In the genomic region with DNA sequence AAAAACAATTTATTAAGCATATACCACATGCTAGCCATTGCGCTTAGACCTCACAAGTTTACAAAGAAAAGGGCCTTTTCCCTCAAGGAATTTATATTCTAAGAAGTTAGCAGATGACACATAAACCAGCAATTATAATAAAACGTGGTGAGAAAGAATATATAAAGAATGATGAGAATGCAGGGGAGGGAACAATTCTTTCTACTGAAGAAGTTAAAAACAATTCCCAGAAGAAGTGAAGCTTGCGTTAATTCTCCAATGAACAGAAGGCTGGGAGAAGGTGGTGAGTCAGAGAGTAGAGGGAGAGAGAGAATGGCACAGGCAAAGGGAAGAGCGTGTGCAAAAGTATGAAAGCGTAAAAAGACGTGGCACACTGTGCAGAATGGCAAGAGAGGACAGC, we compare ENCODE assay signal across 19 cellular contexts.
DNase-seq lines count a peak whose midpoint lies in the region; FAIRE-seq and TF ChIP-seq lines count a peak whose summit lies in the region.
"Had no signal": no experiment of that assay in that cellular context is flagged by ENCODE, and none has a peak within 500 bp of the region (broad histone marks: within the 10 kb centered on the region; RNA-seq: fewer than 3 reads in every experiment).

No MANE protein-coding gene starts in this region.

- 82% methylated on average over 6 of the region's 6 CpGs for WGBS in SK-N-SH (ENCODE audit: low lambda C conversion rate)
- 87 to 96% (median 91%) methylated on average over 6 of the region's 6 CpGs for WGBS in small intestine, 3 donors

- POLR2A ChIA-PET in SK-N-SH (lab: Yijun Ruan, JAX) = no interaction called here

- 0 out of 2 replicates have a peak, but pooled peaks cover 5% of the 10 kb centered on the region for H3K79me2 ChIP-seq in SK-N-SH (ENCODE audit: insufficient read depth)

- peaks cover 0 to 5% of the 10 kb centered on the region in 2 experiments; a peak in 3 of 4 replicates for H3K4me1 ChIP-seq in SK-N-SH (ENCODE audit: control insufficient read depth in 1 of 2, insufficient read depth in 2 of 2, low read depth in 1 of 2, low read length in 1 of 2)
- H3K4me1 ChIP-seq in small intestine (ENCODE audit: control insufficient read depth in 2 of 2, insufficient read depth in 1 of 2, low read depth in 1 of 2, low read length in 1 of 2) = no peaks in the 10 kb centered on the region
- H3K4me1 ChIP-seq: BLaER1 treated with 17β-estradiol and CSF1 and Interleukin-3, amounts not matched to agents 10 nM and 100 nM; body of pancreas; prostate gland; vagina had no signal

- H3F3A ChIP-seq in SK-N-SH (replicated peaks; ENCODE audit: insufficient read depth) = peaks cover 9% of the 10 kb centered on the region

- peaks cover 2 to 10% of the 10 kb centered on the region in 2 experiments for H3K36me3 ChIP-seq in SK-N-SH (replicated peaks in 1 of 2; ENCODE audit: control insufficient read depth in 1 of 2, insufficient read depth in 2 of 2, low read length in 1 of 2)
- no peaks in the 10 kb centered on the region; the same call in 1 of the 2 replicates for H3K36me3 ChIP-seq in WERI-Rb-1
- H3K36me3 ChIP-seq in small intestine (ENCODE audit: control insufficient read depth in 2 of 2, insufficient read depth in 2 of 2, low read length in 2 of 2) = peaks cover 0 to 3% of the 10 kb centered on the region in 2 donors
- H3K36me3 ChIP-seq: prostate gland, vagina had no signal

- no peak overlapping the region for H2AFZ ChIP-seq in SK-N-SH (ENCODE audit: low read depth)
- H2AFZ ChIP-seq: GM23338 had no signal

- FAIRE-seq in small intestine (lab: Jason Lieb, UNC) = no peak

- H3K27ac ChIP-seq in SK-N-SH (ENCODE audit: low read depth in 2 of 2, low read length in 1 of 2) = peak overlapping the region in 1 of 2 experiments; percentile 8; a peak in 1 of 4 replicates
- H3K27ac ChIP-seq in WERI-Rb-1 = no peak overlapping the region
- H3K27ac ChIP-seq in small intestine (ENCODE audit: low read depth in 1 of 2, low read length in 1 of 2) = no peak overlapping the region
- H3K27ac ChIP-seq: BLaER1 treated with 17β-estradiol and CSF1 and Interleukin-3, amounts not matched to agents 10 nM and 100 nM; body of pancreas; prostate gland; vagina had no signal

- H3K9me2 ChIP-seq in SK-N-SH = no peaks in the 10 kb centered on the region

- H4K20me1 ChIP-seq in SK-N-SH (ENCODE audit: insufficient read depth) = no peaks in the 10 kb centered on the region

- H3K4me3 ChIP-seq in SK-N-SH (ENCODE audit: low read depth in 2 of 2, low read length in 1 of 2) (no peak overlapping the region), retinal pigment epithelial cell (ENCODE audit: low read length) (no peak overlapping the region), WERI-Rb-1 (ENCODE audit: low read depth, low read length) (no peak overlapping the region), small intestine (ENCODE audit: low read depth in 1 of 2, low read length in 2 of 2) (no peak overlapping the region)
- H3K4me3 ChIP-seq: BLaER1 treated with 17β-estradiol and CSF1 and Interleukin-3, amounts not matched to agents 10 nM and 100 nM; body of pancreas; GM23338; prostate gland; vagina had no signal

- H3K9ac ChIP-seq in SK-N-SH = no peak overlapping the region
- H3K9ac ChIP-seq: BLaER1 treated with 17β-estradiol and CSF1 and Interleukin-3, amounts not matched to agents 10 nM and 100 nM had no signal

- no peak overlapping the region for H3K4me2 ChIP-seq in SK-N-SH
- H3K4me2 ChIP-seq: BLaER1 treated with 17β-estradiol and CSF1 and Interleukin-3, amounts not matched to agents 10 nM and 100 nM; GM23338 had no signal

- TF ChIP-seq CTCF in SK-N-SH (IDR thresholded peaks at IDR 0.05) (no peak), retinal pigment epithelial cell (conservative IDR thresholded peaks at IDR 0.05; ENCODE audit: low read depth, low read length) (no peak), WERI-Rb-1 (IDR thresholded peaks at IDR 0.05; ENCODE audit: low read depth, low read length) (no peak)

- no peak for TF ChIP-seq RAD21 in SK-N-SH (IDR thresholded peaks at IDR 0.05; ENCODE audit: low read length)

- TF ChIP-seq EP300 in SK-N-SH (IDR thresholded peaks at IDR 0.05; ENCODE audit: borderline replicate concordance in 1 of 2, low read depth in 1 of 2, low read length in 1 of 2) = no peak

- CTCF ChIA-PET in SK-N-SH (lab: Yijun Ruan, JAX) = no interaction called here

- H3K9me3 ChIP-seq in SK-N-SH (no peaks in the 10 kb centered on the region), WERI-Rb-1 (ENCODE audit: severe bottlenecking) (no peaks in the 10 kb centered on the region), small intestine (ENCODE audit: control insufficient read depth, low read depth) (no peaks in the 10 kb centered on the region)
- H3K9me3 ChIP-seq: BLaER1 treated with 17β-estradiol and CSF1 and Interleukin-3, amounts not matched to agents 10 nM and 100 nM; body of pancreas; prostate gland; vagina had no signal

- DNase-seq in EL (peak; percentile 87), SK-N-SH (no peak), fibroblast of peridontal ligament (ENCODE audit: extremely low read depth) (peak; percentile 50), retinal pigment epithelial cell (ENCODE audit: low read depth) (peak; percentile 58), NCI-H2081 treated with DMSO at 0.1 percent for 48 hours (lab: John Stamatoyannopoulos, UW) (no peak), WERI-Rb-1 (no peak), small intestine (no peak), COLO668 (lab: John Stamatoyannopoulos, UW; ENCODE audit: unreplicated experiment) (no peak)
- DNase-seq: activated CD8-positive, alpha-beta memory T cell treated with anti-CD3 and anti-CD28 coated beads for 24 hours; activated effector memory CD4-positive, alpha-beta T cell treated with Interleukin-2 at 50 U/mL for 16 hours; body of pancreas; dermis blood vessel endothelial cell; DMS53; NCI-H2029 treated with DMSO at 0.1 percent for 48 hours; NCI-H748 treated with DMSO at 0.1 percent for 48 hours had no signal

- H3K27me3 ChIP-seq in SK-N-SH (ENCODE audit: insufficient read depth) (no peaks in the 10 kb centered on the region), WERI-Rb-1 (ENCODE audit: insufficient read depth, low read depth, severe bottlenecking) (no peaks in the 10 kb centered on the region), small intestine (ENCODE audit: control insufficient read depth in 2 of 2, insufficient read depth in 2 of 2, low read length in 2 of 2) (no peaks in the 10 kb centered on the region)
- H3K27me3 ChIP-seq: BLaER1 treated with 17β-estradiol and CSF1 and Interleukin-3, amounts not matched to agents 10 nM and 100 nM; body of pancreas; vagina had no signal

TF ChIP-seq in SK-N-SH, 30 proteins besides CTCF, POLR2A, EP300 and RAD21:
- TF ChIP-seq YY1 (IDR thresholded peaks at IDR 0.05; ENCODE audit: low read depth) = no peak
- TF ChIP-seq FOSL2 (IDR thresholded peaks at IDR 0.05; ENCODE audit: borderline replicate concordance, low read depth) = peak; percentile 38; the same call in 1 of the 2 replicates
- TF ChIP-seq, protein P1, sequence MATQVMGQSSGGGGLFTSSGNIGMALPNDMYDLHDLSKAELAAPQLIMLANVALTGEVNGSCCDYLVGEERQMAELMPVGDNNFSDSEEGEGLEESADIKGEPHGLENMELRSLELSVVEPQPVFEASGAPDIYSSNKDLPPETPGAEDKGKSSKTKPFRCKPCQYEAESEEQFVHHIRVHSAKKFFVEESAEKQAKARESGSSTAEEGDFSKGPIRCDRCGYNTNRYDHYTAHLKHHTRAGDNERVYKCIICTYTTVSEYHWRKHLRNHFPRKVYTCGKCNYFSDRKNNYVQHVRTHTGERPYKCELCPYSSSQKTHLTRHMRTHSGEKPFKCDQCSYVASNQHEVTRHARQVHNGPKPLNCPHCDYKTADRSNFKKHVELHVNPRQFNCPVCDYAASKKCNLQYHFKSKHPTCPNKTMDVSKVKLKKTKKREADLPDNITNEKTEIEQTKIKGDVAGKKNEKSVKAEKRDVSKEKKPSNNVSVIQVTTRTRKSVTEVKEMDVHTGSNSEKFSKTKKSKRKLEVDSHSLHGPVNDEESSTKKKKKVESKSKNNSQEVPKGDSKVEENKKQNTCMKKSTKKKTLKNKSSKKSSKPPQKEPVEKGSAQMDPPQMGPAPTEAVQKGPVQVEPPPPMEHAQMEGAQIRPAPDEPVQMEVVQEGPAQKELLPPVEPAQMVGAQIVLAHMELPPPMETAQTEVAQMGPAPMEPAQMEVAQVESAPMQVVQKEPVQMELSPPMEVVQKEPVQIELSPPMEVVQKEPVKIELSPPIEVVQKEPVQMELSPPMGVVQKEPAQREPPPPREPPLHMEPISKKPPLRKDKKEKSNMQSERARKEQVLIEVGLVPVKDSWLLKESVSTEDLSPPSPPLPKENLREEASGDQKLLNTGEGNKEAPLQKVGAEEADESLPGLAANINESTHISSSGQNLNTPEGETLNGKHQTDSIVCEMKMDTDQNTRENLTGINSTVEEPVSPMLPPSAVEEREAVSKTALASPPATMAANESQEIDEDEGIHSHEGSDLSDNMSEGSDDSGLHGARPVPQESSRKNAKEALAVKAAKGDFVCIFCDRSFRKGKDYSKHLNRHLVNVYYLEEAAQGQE (IDR thresholded peaks at IDR 0.05; ENCODE audit: low read depth, low read length) = no peak
- TF ChIP-seq POLR2AphosphoS5 (IDR thresholded peaks at IDR 0.05; ENCODE audit: low read depth, low read length) = no peak
- no peak for TF ChIP-seq GATA2 (CRISPR knock-in tag; IDR thresholded peaks at IDR 0.05)
- TF ChIP-seq SMC3 (IDR thresholded peaks at IDR 0.05; ENCODE audit: low read depth, low read length) = no peak
- no peak for TF ChIP-seq CHD2 (IDR thresholded peaks at IDR 0.05; ENCODE audit: low read length, partially characterized antibody)
- no peak for TF ChIP-seq TEAD4 (IDR thresholded peaks at IDR 0.05; ENCODE audit: borderline replicate concordance, insufficient read depth)
- no peak for TF ChIP-seq RFX5 (IDR thresholded peaks at IDR 0.05; ENCODE audit: low read length)
TF ChIP-seq in SK-N-SH: peak in this region for 1.

Comparison
In these comparisons a context has a peak if more than half of its experiments do, and no peak if none do; other contexts are left out.
1. DNase-seq: peak in EL (single experiment), fibroblast of peridontal ligament (single experiment) and retinal pigment epithelial cell (single experiment); none in SK-N-SH (single experiment), NCI-H2081 treated with DMSO at 0.1 percent for 48 hours (single experiment), WERI-Rb-1 (single experiment), small intestine (single experiment) and COLO668 (single experiment).